Comparison of ENCODE assay signal across 8 cellular contexts in genomic region chr1:222618001-222618879, GRCh38. TPM values are rescaled to one million over a fixed set of nuclear protein-coding genes. Genes with fewer than 3 reads are reported as not detected.
DNase-seq lines count a peak whose midpoint lies in the region; ATAC-seq lines count a peak whose summit lies in the region.

MIA3 (plus strand) TSS chr1:222618097; CDS start chr1:222618111, 14 bp downstream.

- H3K4me3 ChIP-seq in GM23248 (peak within 1 kb of the TSS; percentile 97), right cardiac atrium (ENCODE audit: low read length) (peak within 1 kb of the TSS; percentile 86), rectal smooth muscle tissue (ENCODE audit: low read length) (peak within 1 kb of the TSS; percentile 89)

- peak within 1 kb of the TSS; percentile 99 for H3K9ac ChIP-seq in GM23248
- H3K9ac ChIP-seq in rectal smooth muscle tissue (ENCODE audit: low read length) = peak within 1 kb of the TSS; percentile 7

- peak within 1 kb of the TSS; percentile 98 for H3K4me2 ChIP-seq in GM23248 (ENCODE audit: unreplicated experiment)

- H3K4me1 ChIP-seq in GM23248 (ENCODE audit: insufficient read depth) = peaks cover 13% of the 10 kb centered on the region
- H3K4me1 ChIP-seq in right cardiac atrium (ENCODE audit: control insufficient read depth, insufficient read depth, low read length) = no peaks in the 10 kb centered on the region
- peaks cover 9% of the 10 kb centered on the region for H3K4me1 ChIP-seq in rectal smooth muscle tissue (ENCODE audit: control insufficient read depth, insufficient read depth, low read length)

- WGBS in GM23248 (ENCODE audit: low coverage in 1 of 2, low lambda C conversion rate in 2 of 2, missing lambda C conversion rate in 2 of 2), 2 experiments = 2% methylated on average over 56 to 60 of the region's 81 CpGs
- WGBS in right cardiac atrium = under 1% methylated on average over 75 of the region's 81 CpGs

- in situ Hi-C loops in GM23248 (cut with MboI) = no loop called here

- ATAC-seq in right cardiac atrium = peak; percentile 78 to 88

- no peaks in the 10 kb centered on the region for H3K9me3 ChIP-seq in GM23248 (ENCODE audit: low read depth)
- no peaks in the 10 kb centered on the region for H3K9me3 ChIP-seq in right cardiac atrium (ENCODE audit: control insufficient read depth, low read length)

- peaks cover 26% of the 10 kb centered on the region for H3F3A ChIP-seq in GM23248 (ENCODE audit: insufficient read depth)

- peaks cover 47% of the 10 kb centered on the region for H3K79me2 ChIP-seq in GM23248 (ENCODE audit: insufficient read depth)

- intact Hi-C loops in right cardiac atrium (cut with DNase I) = no loop called here

- peak within 1 kb of the TSS; percentile 77 for H2AFZ ChIP-seq in GM23248

- no peaks in the 10 kb centered on the region for H3K27me3 ChIP-seq in GM23248 (replicated peaks; ENCODE audit: insufficient read depth)
- H3K27me3 ChIP-seq in right cardiac atrium (ENCODE audit: control insufficient read depth, insufficient read depth) = no peaks in the 10 kb centered on the region
- no peaks in the 10 kb centered on the region for H3K27me3 ChIP-seq in rectal smooth muscle tissue (ENCODE audit: control insufficient read depth, insufficient read depth, low read length)

- H3K36me3 ChIP-seq in GM23248 (ENCODE audit: low read depth) = peaks cover 3% of the 10 kb centered on the region; the same call in 1 of the 2 replicates
- H3K36me3 ChIP-seq in rectal smooth muscle tissue (ENCODE audit: control insufficient read depth, insufficient read depth, low read length) = no peaks in the 10 kb centered on the region

- no peaks in the 10 kb centered on the region for H3K9me2 ChIP-seq in GM23248 (ENCODE audit: insufficient read depth)

- no peaks in the 10 kb centered on the region for H4K20me1 ChIP-seq in GM23248 (ENCODE audit: insufficient read depth)

- H3K27ac ChIP-seq in GM23248 (peak within 1 kb of the TSS; percentile 92), right cardiac atrium (ENCODE audit: low read length) (peak within 1 kb of the TSS; percentile 63), rectal smooth muscle tissue (ENCODE audit: low read depth, low read length) (peak within 1 kb of the TSS; percentile 75)

- DNase-seq in GDM1 (lab: John Stamatoyannopoulos, UW) (peak; percentile 72), GM23248 (peak; percentile 91), LHCN-M2 (ENCODE audit: low read depth) (no peak), T-helper 1 cell (peak; percentile 19 to 39 (median 30)), amygdala (lab: John Stamatoyannopoulos, UW) (peak in 47 of 56 donors; percentile 35 to 94 (median 81)), right cardiac atrium (peak; percentile 36 to 94 (median 93)), NCI-H1436 treated with DMSO at 0.1 percent for 48 hours (lab: John Stamatoyannopoulos, UW) (no peak)

RNA-seq across cellular contexts. Expression of gene MIA3, which starts in this region (rescaled TPM):
- 28.2 and 35.8 TPM in 2 replicates for total RNA-seq in GM23248 (2014; rRNA removed; shearing (Covaris generic))
- 44.5 and 47.5 TPM in 2 replicates for polyA plus RNA-seq in GM23248 (2016; fragmentation: Nextera tagmentation; extraction: Ambion mirVana)
- total RNA-seq in LHCN-M2 (2014; rRNA removed) = 26.2 and 37.1 TPM in 2 replicates
- polyA plus RNA-seq in LHCN-M2 (2012) = 13.0 TPM
- total RNA-seq in right cardiac atrium = 10 to 100 TPM; 51.3 to 59.8 (median 57.9) TPM
- 25.6 TPM for polyA plus RNA-seq in right cardiac atrium

Comparison
In these comparisons a context has a peak if more than half of its experiments do, and no peak if none do; other contexts are left out.
1. DNase-seq: peak in GDM1 (single experiment), GM23248 (single experiment), T-helper 1 cell (5 of 5), amygdala (47 of 56) and right cardiac atrium (3 of 3); none in LHCN-M2 (single experiment) and NCI-H1436 treated with DMSO at 0.1 percent for 48 hours (single experiment).
2. Peak in every context shown above with its lines, with median percentiles within 50 percentile points of each other: H3K27ac ChIP-seq and H3K4me3 ChIP-seq.